In genomic region chr7:94304878-94305277, GRCh38 we compare ENCODE assay signal across 19 cellular contexts.
DNase-seq lines count a peak whose midpoint lies in the region; ATAC-seq and TF ChIP-seq lines count a peak whose summit lies in the region.
"Had no signal": no experiment of that assay in that cellular context is flagged by ENCODE, and none has a peak within 500 bp of the region (broad histone marks: within the 10 kb centered on the region; RNA-seq: fewer than 3 reads in every experiment).

No MANE protein-coding gene starts in this region.

- intact Hi-C loops in esophagus muscularis mucosa (cut with DNase I), result loop anchor here (5.0 kb wide), 1 partner anchor 37 kb away; no protein-coding TSS in a partner anchor

- H3K27me3 ChIP-seq in esophagus muscularis mucosa (no peaks in the 10 kb centered on the region), tibial nerve (no peaks in the 10 kb centered on the region)

- H3K4me3 ChIP-seq in esophagus muscularis mucosa (no peak overlapping the region), tibial nerve (no peak overlapping the region)

- TF ChIP-seq CTCF in esophagus muscularis mucosa (IDR thresholded peaks at IDR 0.05) (no peak), osteocyte (IDR thresholded peaks at IDR 0.05) (no peak), tibial nerve (IDR thresholded peaks at IDR 0.05) (no peak)

- peaks cover 11% of the 10 kb centered on the region for H3K9me3 Mint-ChIP-seq in activated naive CD8-positive, alpha-beta T cell treated with anti-CD3 and anti-CD28 coated beads, Interleukin-2, amount 50 U/mL, for 24 hours
- H3K9me3 Mint-ChIP-seq in activated naive CD8-positive, alpha-beta T cell treated with anti-CD3 and anti-CD28 coated beads for 36 hours, result no peaks in the 10 kb centered on the region
- H3K9me3 Mint-ChIP-seq in osteocyte (ENCODE audit: unreplicated experiment), result peaks cover 18% of the 10 kb centered on the region

- H3K4me1 Mint-ChIP-seq in activated naive CD8-positive, alpha-beta T cell treated with anti-CD3 and anti-CD28 coated beads, Interleukin-2, amount 50 U/mL, for 24 hours, result no peaks in the 10 kb centered on the region
- no peaks in the 10 kb centered on the region for H3K4me1 Mint-ChIP-seq in activated naive CD8-positive, alpha-beta T cell treated with anti-CD3 and anti-CD28 coated beads for 36 hours
- H3K4me1 Mint-ChIP-seq in osteocyte (ENCODE audit: unreplicated experiment), result peaks cover 67% of the 10 kb centered on the region
- H3K4me1 Mint-ChIP-seq: CD14-positive monocyte had no signal

- peaks cover 6% of the 10 kb centered on the region for H3K27me3 Mint-ChIP-seq in activated naive CD8-positive, alpha-beta T cell treated with anti-CD3 and anti-CD28 coated beads, Interleukin-2, amount 50 U/mL, for 24 hours
- H3K27me3 Mint-ChIP-seq in activated naive CD8-positive, alpha-beta T cell treated with anti-CD3 and anti-CD28 coated beads for 36 hours, result peaks cover 7% of the 10 kb centered on the region
- H3K27me3 Mint-ChIP-seq in osteocyte (ENCODE audit: unreplicated experiment), result no peaks in the 10 kb centered on the region

- no peak overlapping the region for H3K27ac Mint-ChIP-seq in activated naive CD8-positive, alpha-beta T cell treated with anti-CD3 and anti-CD28 coated beads, Interleukin-2, amount 50 U/mL, for 24 hours
- no peak overlapping the region for H3K27ac Mint-ChIP-seq in activated naive CD8-positive, alpha-beta T cell treated with anti-CD3 and anti-CD28 coated beads for 36 hours
- peak overlapping the region; percentile 95 for H3K27ac Mint-ChIP-seq in osteocyte (ENCODE audit: unreplicated experiment)
- H3K27ac Mint-ChIP-seq: CD14-positive monocyte, H9 had no signal

- TF ChIP-seq EP300 in esophagus muscularis mucosa (IDR thresholded peaks at IDR 0.05) (no peak), tibial nerve (IDR thresholded peaks at IDR 0.05) (no peak)

- TF ChIP-seq POLR2A in esophagus muscularis mucosa (IDR thresholded peaks at IDR 0.05; ENCODE audit: low read depth), result no peak
- TF ChIP-seq POLR2A in tibial nerve (IDR thresholded peaks at IDR 0.05), result no peak

- no peak for DNase-seq in activated naive CD8-positive, alpha-beta T cell treated with anti-CD3 and anti-CD28 coated beads, Interleukin-2, amount 50 U/mL, for 24 hours
- DNase-seq in activated naive CD8-positive, alpha-beta T cell treated with anti-CD3 and anti-CD28 coated beads for 36 hours, result no peak
- DNase-seq in esophagus muscularis mucosa (ENCODE audit: extremely low spot score), result no peak
- no peak for DNase-seq in osteocyte (ENCODE audit: extremely low spot score, unreplicated experiment)
- no peak for DNase-seq in tibial nerve (ENCODE audit: low spot score in 2 of 2)
- DNase-seq in Kasumi-1 (lab: John Stamatoyannopoulos, UW), result no peak
- no peak for DNase-seq in NCI-H748 (lab: John Stamatoyannopoulos, UW; ENCODE audit: unreplicated experiment)
- no peak for DNase-seq in DMS 273 (lab: John Stamatoyannopoulos, UW; ENCODE audit: unreplicated experiment)
- DNase-seq: 8988T, DMS 273 treated with DMSO at 0.1 percent for 48 hours, DND-41, H9, KG1, NCI-H1417 treated with DMSO at 0.1 percent for 48 hours, NCI-H187 treated with DMSO at 0.1 percent for 48 hours, NCI-H2227 treated with DMSO at 0.1 percent for 48 hours, NCI-H524, SHP77 treated with DMSO at 0.1 percent for 48 hours had no signal

- 94% methylated on average over 2 of the region's 2 CpGs for WGBS in esophagus muscularis mucosa
- WGBS in tibial nerve, 2 donors, result 81 to 89% methylated on average over 2 of the region's 2 CpGs

- H3K36me3 Mint-ChIP-seq in activated naive CD8-positive, alpha-beta T cell treated with anti-CD3 and anti-CD28 coated beads, Interleukin-2, amount 50 U/mL, for 24 hours (ENCODE audit: low read depth), result no peaks in the 10 kb centered on the region
- H3K36me3 Mint-ChIP-seq in activated naive CD8-positive, alpha-beta T cell treated with anti-CD3 and anti-CD28 coated beads for 36 hours, result no peaks in the 10 kb centered on the region
- H3K36me3 Mint-ChIP-seq in osteocyte (ENCODE audit: unreplicated experiment), result peaks cover 8% of the 10 kb centered on the region
- H3K36me3 Mint-ChIP-seq: CD14-positive monocyte had no signal

- H3K9me3 ChIP-seq in esophagus muscularis mucosa (no peaks in the 10 kb centered on the region), tibial nerve (no peaks in the 10 kb centered on the region)

- no peaks in the 10 kb centered on the region for H3K36me3 ChIP-seq in esophagus muscularis mucosa
- no peaks in the 10 kb centered on the region for H3K36me3 ChIP-seq in tibial nerve

- peak; percentile 36 for ATAC-seq in activated naive CD8-positive, alpha-beta T cell treated with anti-CD3 and anti-CD28 coated beads, Interleukin-2, amount 50 U/mL, for 24 hours

- no peak overlapping the region for H3K4me3 Mint-ChIP-seq in activated naive CD8-positive, alpha-beta T cell treated with anti-CD3 and anti-CD28 coated beads, Interleukin-2, amount 50 U/mL, for 24 hours
- no peak overlapping the region for H3K4me3 Mint-ChIP-seq in activated naive CD8-positive, alpha-beta T cell treated with anti-CD3 and anti-CD28 coated beads for 36 hours
- H3K4me3 Mint-ChIP-seq in osteocyte (ENCODE audit: unreplicated experiment), result no peak overlapping the region
- H3K4me3 Mint-ChIP-seq: CD14-positive monocyte, H9 had no signal

- H3K4me1 ChIP-seq in esophagus muscularis mucosa (peaks cover 22 to 47% (median 45%) of the 10 kb centered on the region in 4 donors), tibial nerve (peaks cover 8 to 50% (median 34%) of the 10 kb centered on the region in 4 donors)

- H3K27ac ChIP-seq in esophagus muscularis mucosa (replicated peaks in 1 of 4) (peak overlapping the region in 3 of 4 donors; percentile 84 to 90 (median 85)), tibial nerve (peak overlapping the region in 3 of 4 donors; percentile 42 to 92 (median 85))
